In genomic region chr12:108441549-108441948, GRCh38 we compare ENCODE assay signal across 1 cellular context.
TF ChIP-seq lines count a peak whose summit lies in the region.

No MANE protein-coding gene starts in this region.

TF ChIP-seq in GM23338, 12 proteins besides CTCF, POLR2A, EP300 and RAD21 (continued from another document):
- TF ChIP-seq REST (IDR thresholded peaks at IDR 0.05; ENCODE audit: unreplicated experiment) (no peak), NANOG (IDR thresholded peaks at IDR 0.05; ENCODE audit: borderline replicate concordance) (no peak), EZH2 (IDR thresholded peaks at IDR 0.05; ENCODE audit: low read depth, unreplicated experiment) (no peak), CREB1 (CRISPR knock-in tag; IDR thresholded peaks at IDR 0.05; ENCODE audit: low read depth) (no peak), JUNB (IDR thresholded peaks at IDR 0.05; ENCODE audit: unreplicated experiment) (no peak), STAT1 (IDR thresholded peaks at IDR 0.05; ENCODE audit: unreplicated experiment) (no peak), POLR2AphosphoS5 (IDR thresholded peaks at IDR 0.05; ENCODE audit: low read depth) (no peak), ZNF114 (CRISPR knock-in tag; IDR thresholded peaks at IDR 0.05) (no peak), ZNF462 (CRISPR knock-in tag; IDR thresholded peaks at IDR 0.05) (no peak), ZNF331 (CRISPR knock-in tag; IDR thresholded peaks at IDR 0.05; ENCODE audit: low read depth) (no peak)
